8 cellular contexts compared by ENCODE assay signal in the genomic region with DNA sequence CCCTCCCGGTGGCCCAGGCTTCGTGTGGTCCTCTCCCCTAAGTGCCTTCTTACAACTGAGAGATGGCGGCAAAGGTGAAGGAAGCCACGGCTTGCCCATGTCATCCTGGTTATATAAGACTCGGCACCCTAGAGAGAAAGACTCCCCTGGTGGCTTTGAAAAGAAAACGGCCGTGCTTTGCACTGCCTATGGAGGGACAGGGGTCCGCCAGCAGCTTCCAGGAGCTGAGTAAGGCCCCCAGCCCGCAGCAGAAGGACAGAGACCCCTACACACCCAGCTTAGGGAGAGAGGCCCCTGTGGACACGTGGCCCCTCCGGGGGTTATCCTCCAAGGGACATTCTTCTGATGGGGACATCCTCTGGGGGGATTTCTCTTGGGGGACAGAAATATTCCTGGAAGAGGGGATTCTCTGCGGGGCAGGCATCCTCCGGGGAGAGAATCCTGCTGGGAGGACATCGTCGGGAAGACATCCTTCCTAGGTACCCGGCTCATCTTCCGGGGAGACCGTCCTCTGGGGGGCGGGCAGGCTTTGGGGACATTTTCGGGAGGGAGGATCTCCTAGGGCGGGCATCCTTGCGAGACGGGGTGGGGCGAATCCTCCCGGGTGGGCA. TPM values are rescaled to one million over a fixed set of nuclear protein-coding genes. Genes with fewer than 3 reads are reported as not detected.
DNase-seq lines count a peak whose midpoint lies in the region; ATAC-seq and TF ChIP-seq lines count a peak whose summit lies in the region.

No MANE protein-coding gene starts in this region.

- intact Hi-C loops in Caco-2 (cut with micrococcal nuclease; ENCODE audit: unreplicated experiment), result no loop called here

- H3K36me3 Mint-ChIP-seq in Caco-2 (ENCODE audit: insufficient read depth, unreplicated experiment), result peaks cover 78% of the 10 kb centered on the region
- H3K36me3 Mint-ChIP-seq in mesothelial cell of epicardium, result peaks cover 10% of the 10 kb centered on the region

- DNase-seq in Caco-2, result no peak
- peak; percentile 28 for DNase-seq in astrocyte of the hippocampus (ENCODE audit: low read depth, low spot score)
- no peak for DNase-seq in mesothelial cell of epicardium (ENCODE audit: low spot score in 2 of 2, unreplicated experiment in 2 of 2)
- no peak for DNase-seq in ureter (ENCODE audit: low spot score)
- DNase-seq in UCSD-AML1 (lab: John Stamatoyannopoulos, UW; ENCODE audit: unreplicated experiment), result no peak
- no peak for DNase-seq in GM19238 (ENCODE audit: insufficient read length, low spot score)

- H3K9me3 Mint-ChIP-seq in Caco-2 (ENCODE audit: unreplicated experiment) (no peaks in the 10 kb centered on the region), mesothelial cell of epicardium (no peaks in the 10 kb centered on the region)

- H3K36me3 ChIP-seq in Caco-2 (ENCODE audit: control insufficient read depth, insufficient read depth, low read length), result peaks cover 17% of the 10 kb centered on the region

- peak overlapping the region; percentile 80 for H3K27ac Mint-ChIP-seq in Caco-2 (ENCODE audit: unreplicated experiment)
- peak overlapping the region; percentile 94 for H3K27ac Mint-ChIP-seq in mesothelial cell of epicardium

- no peaks in the 10 kb centered on the region for H3K27me3 ChIP-seq in Caco-2 (replicated peaks; ENCODE audit: control insufficient read depth, insufficient read depth, low read length)

- H3K4me3 Mint-ChIP-seq in Caco-2 (ENCODE audit: unreplicated experiment), result peak overlapping the region; percentile 91
- H3K4me3 Mint-ChIP-seq in mesothelial cell of epicardium, result peak overlapping the region; percentile 83

- POLR2A ChIA-PET in Caco-2 (lab: Charles Lee), result interaction anchor here (0.6 to 2.1 kb wide), 5 partner anchors 8 to 328 kb away, joined by 3 to 17 read pairs (median 8); a partner anchor contains a TSS

- TF ChIP-seq CTCF in Caco-2 (IDR thresholded peaks at IDR 0.05; ENCODE audit: insufficient read depth in 1 of 2, low read depth in 1 of 2, low read length in 1 of 2, severe bottlenecking in 1 of 2, unreplicated experiment in 1 of 2), result peak in 1 of 2 experiments; percentile 7
- TF ChIP-seq CTCF in mesothelial cell of epicardium (IDR thresholded peaks at IDR 0.05; ENCODE audit: unreplicated experiment), result no peak

- peak overlapping the region; percentile 99 for H3K4me3 ChIP-seq in Caco-2 (ENCODE audit: low read depth, low read length)

- ATAC-seq in HG03432 (IDR thresholded peaks at IDR 0.05; ENCODE audit: unreplicated experiment) (peak; percentile 20), GM18517 (IDR thresholded peaks at IDR 0.05; ENCODE audit: unreplicated experiment) (no peak)

- no TSS peak for BruUV-seq in Caco-2 (replicated peaks; lab: Mats Ljungman, UMichigan)

- CTCF ChIA-PET in Caco-2 (lab: Charles Lee), result interaction anchor here (0.6 to 3.2 kb wide), 4 partner anchors 8 to 122 kb away, joined by 3 to 16 read pairs (median 3); a partner anchor contains a TSS

- no peaks in the 10 kb centered on the region for H3K27me3 Mint-ChIP-seq in Caco-2 (ENCODE audit: insufficient read depth, unreplicated experiment)
- H3K27me3 Mint-ChIP-seq in mesothelial cell of epicardium (ENCODE audit: low read depth), result no peaks in the 10 kb centered on the region

- H3K9me3 ChIP-seq in Caco-2, result no peaks in the 10 kb centered on the region

- peaks cover 12% of the 10 kb centered on the region for H3K4me1 Mint-ChIP-seq in Caco-2 (ENCODE audit: low read depth, unreplicated experiment)
- peaks cover 22% of the 10 kb centered on the region for H3K4me1 Mint-ChIP-seq in mesothelial cell of epicardium

- peaks cover 14% of the 10 kb centered on the region for H3K4me1 ChIP-seq in Caco-2

RNA-seq across cellular contexts. Expression of a gene that starts 0.5 kb away (rescaled TPM):
- total RNA-seq in Caco-2 (2022) (78.2 and 84.7 TPM in 2 replicates), mesothelial cell of epicardium (56.2 to 58.4 TPM (median 56.5 TPM) in 3 replicates), ureter (42.0 TPM)

RNA-seq across cellular contexts. Expression of a gene that starts 7.9 kb away (rescaled TPM):
- total RNA-seq in Caco-2 (2022), result 40.3 and 43.4 TPM in 2 replicates
- 18.4 to 20.8 TPM (median 20.4 TPM) in 3 replicates for total RNA-seq in mesothelial cell of epicardium
- 6.3 TPM for total RNA-seq in ureter

RNA-seq across cellular contexts. Expression of a gene that starts 12.7 kb away (rescaled TPM):
- total RNA-seq in Caco-2 (2022) (6.4 and 7.9 TPM in 2 replicates), mesothelial cell of epicardium (573 to 576 TPM (median 576 TPM) in 3 replicates), ureter (5.1 TPM)

RNA-seq across cellular contexts. Expression of a gene that starts 57.5 kb away (rescaled TPM):
- total RNA-seq in Caco-2 (2022), result 14.6 and 15.1 TPM in 2 replicates
- 12.0 to 12.6 TPM (median 12.2 TPM) in 3 replicates for total RNA-seq in mesothelial cell of epicardium
- 11.8 TPM for total RNA-seq in ureter

Comparison
In these comparisons a context has a peak if more than half of its experiments do, and no peak if none do; other contexts are left out.
1. RNA of a gene that starts 12.7 kb away (total RNA-seq): 573 to 576 TPM in mesothelial cell of epicardium; 6.4 to 7.9 TPM in Caco-2 and 5.1 TPM in ureter (single experiment); every median in the first group is over 10 times any median in the second.